ENCODE assay signal across 22 cellular contexts in genomic region chr9:121885345-121885901, GRCh38.
DNase-seq lines count a peak whose midpoint lies in the region; ATAC-seq, FAIRE-seq and TF ChIP-seq lines count a peak whose summit lies in the region.
"Had no signal": no experiment of that assay in that cellular context is flagged by ENCODE, and none has a peak within 500 bp of the region (broad histone marks: within the 10 kb centered on the region; RNA-seq: fewer than 3 reads in every experiment).

No MANE protein-coding gene starts in this region.

- no peak for TF ChIP-seq EP300 in upper lobe of left lung (IDR thresholded peaks at IDR 0.05)

- H3K9me3 Mint-ChIP-seq in activated naive CD8-positive, alpha-beta T cell treated with anti-CD3 and anti-CD28 coated beads, Interleukin-2, amount 10 ng/mL, durations not matched to agents 7 days and 5 days: no peaks in the 10 kb centered on the region
- H3K9me3 Mint-ChIP-seq in activated naive CD8-positive, alpha-beta T cell treated with anti-CD3 and anti-CD28 coated beads, Interleukin-2, amount 50 U/mL, for 24 hours: no peaks in the 10 kb centered on the region
- no peaks in the 10 kb centered on the region for H3K9me3 Mint-ChIP-seq in astrocyte (ENCODE audit: unreplicated experiment)
- H3K9me3 Mint-ChIP-seq: stimulated activated naive B cell treated with anti-CD40 and anti-IgM and Interleukin-4, amounts not matched to agents 10 μg/mL and 1 μg/mL and 100 μg/mL, for 72 hours had no signal

- FAIRE-seq in astrocyte (lab: Jason Lieb, UNC): no peak
- FAIRE-seq: A549, G401.6, GM12892, pancreas had no signal

- H3K4me1 ChIP-seq in astrocyte (ENCODE audit: insufficient read depth, low read length): peaks cover 68% of the 10 kb centered on the region
- no peaks in the 10 kb centered on the region for H3K4me1 ChIP-seq in upper lobe of left lung
- H3K4me1 ChIP-seq: body of pancreas, upper lobe of right lung had no signal

- H3K27me3 ChIP-seq in astrocyte (ENCODE audit: insufficient read depth, low read length) (peaks cover 3% of the 10 kb centered on the region), upper lobe of left lung (no peaks in the 10 kb centered on the region)
- H3K27me3 ChIP-seq: body of pancreas, pancreas, spleen, upper lobe of right lung had no signal

- H3K27me3 Mint-ChIP-seq in activated naive CD8-positive, alpha-beta T cell treated with anti-CD3 and anti-CD28 coated beads, Interleukin-2, amount 10 ng/mL, durations not matched to agents 7 days and 5 days: peaks cover 10% of the 10 kb centered on the region
- no peaks in the 10 kb centered on the region for H3K27me3 Mint-ChIP-seq in activated naive CD8-positive, alpha-beta T cell treated with anti-CD3 and anti-CD28 coated beads, Interleukin-2, amount 50 U/mL, for 24 hours
- peaks cover 16% of the 10 kb centered on the region for H3K27me3 Mint-ChIP-seq in astrocyte (ENCODE audit: low read depth, unreplicated experiment)

- H3K9me3 ChIP-seq in astrocyte (ENCODE audit: insufficient read depth, low read depth, low read length) (no peaks in the 10 kb centered on the region), upper lobe of left lung (no peaks in the 10 kb centered on the region)
- H3K9me3 ChIP-seq: A549, body of pancreas, pancreas, spleen, upper lobe of right lung had no signal

- DNase-seq in activated naive CD8-positive, alpha-beta T cell treated with anti-CD3 and anti-CD28 coated beads, Interleukin-2, amount 10 ng/mL, durations not matched to agents 7 days and 5 days: no peak
- DNase-seq in activated naive CD8-positive, alpha-beta T cell treated with anti-CD3 and anti-CD28 coated beads, Interleukin-2, amount 50 U/mL, for 24 hours: no peak
- DNase-seq in astrocyte (ENCODE audit: low read depth) (peak; percentile 93), fibroblast of the aortic adventitia (ENCODE audit: low read depth) (peak; percentile 49), occipital lobe (lab: John Stamatoyannopoulos, UW) (no peak), upper lobe of left lung (no peak)
- DNase-seq in stimulated activated CD8-positive, alpha-beta memory T cell treated with anti-CD3 and anti-CD28 coated beads, Interleukin-4, amount 100 ng/mL, for 48 hours: no peak
- DNase-seq: activated CD8-positive, alpha-beta memory T cell treated with anti-CD3 and anti-CD28 coated beads, Interleukin-2, amount 50 U/mL, for 48 hours; body of pancreas; KBM-7; NCI-H2171; pancreas; SIG-M5; spleen; stimulated activated naive B cell treated with anti-CD40 and anti-IgM and Interleukin-4, amounts not matched to agents 10 μg/mL and 1 μg/mL and 100 μg/mL, for 72 hours; upper lobe of right lung had no signal

- no peaks in the 10 kb centered on the region for H4K20me1 ChIP-seq in astrocyte (ENCODE audit: insufficient read depth, low read length)

- TF ChIP-seq CTCF in astrocyte (IDR thresholded peaks at IDR 0.05; ENCODE audit: insufficient read depth, low read depth, low read length): no peak
- no peak for TF ChIP-seq CTCF in fibroblast of the aortic adventitia (IDR thresholded peaks at IDR 0.05; ENCODE audit: insufficient read depth, low read length)
- TF ChIP-seq CTCF in upper lobe of left lung (IDR thresholded peaks at IDR 0.05): no peak

- TF ChIP-seq POLR2A in upper lobe of left lung (IDR thresholded peaks at IDR 0.05): no peak

- peak overlapping the region; percentile 74 for H3K4me2 ChIP-seq in astrocyte (ENCODE audit: low read length)
- H3K4me2 ChIP-seq: A549 had no signal

- POLR2A ChIA-PET in activated naive CD8-positive, alpha-beta T cell treated with anti-CD3 and anti-CD28 coated beads, Interleukin-2, amount 10 ng/mL, durations not matched to agents 7 days and 5 days (lab: Charles Lee): interaction anchor here (0.7 kb wide), 1 partner anchor 69 kb away, joined by 3 read pairs; no protein-coding TSS in a partner anchor

- H3K4me3 Mint-ChIP-seq in activated naive CD8-positive, alpha-beta T cell treated with anti-CD3 and anti-CD28 coated beads, Interleukin-2, amount 10 ng/mL, durations not matched to agents 7 days and 5 days: no peak overlapping the region
- no peak overlapping the region for H3K4me3 Mint-ChIP-seq in activated naive CD8-positive, alpha-beta T cell treated with anti-CD3 and anti-CD28 coated beads, Interleukin-2, amount 50 U/mL, for 24 hours
- no peak overlapping the region for H3K4me3 Mint-ChIP-seq in astrocyte (ENCODE audit: unreplicated experiment)
- H3K4me3 Mint-ChIP-seq: stimulated activated naive B cell treated with anti-CD40 and anti-IgM and Interleukin-4, amounts not matched to agents 10 μg/mL and 1 μg/mL and 100 μg/mL, for 72 hours had no signal

- no peak overlapping the region for H2AFZ ChIP-seq in astrocyte (ENCODE audit: low read depth, low read length)

- no peak overlapping the region for H3K9ac ChIP-seq in astrocyte (ENCODE audit: low read length)

- no peak overlapping the region for H3K4me3 ChIP-seq in astrocyte (ENCODE audit: insufficient read depth, low read depth, low read length)
- no peak overlapping the region for H3K4me3 ChIP-seq in fibroblast of the aortic adventitia (ENCODE audit: low read depth, low read length)
- H3K4me3 ChIP-seq in upper lobe of left lung: no peak overlapping the region
- H3K4me3 ChIP-seq: A549, body of pancreas, pancreas, spleen, upper lobe of right lung had no signal

- H3K79me2 ChIP-seq in astrocyte (ENCODE audit: insufficient read depth, low read length): no peaks in the 10 kb centered on the region

- H3K27ac ChIP-seq in astrocyte (ENCODE audit: low read depth, low read length): no peak overlapping the region
- no peak overlapping the region for H3K27ac ChIP-seq in upper lobe of left lung
- H3K27ac ChIP-seq: A549, body of pancreas, HL-60, pancreas, spleen, upper lobe of right lung had no signal

- H3K27ac Mint-ChIP-seq in activated naive CD8-positive, alpha-beta T cell treated with anti-CD3 and anti-CD28 coated beads, Interleukin-2, amount 10 ng/mL, durations not matched to agents 7 days and 5 days: peak overlapping the region; percentile 37
- H3K27ac Mint-ChIP-seq in activated naive CD8-positive, alpha-beta T cell treated with anti-CD3 and anti-CD28 coated beads, Interleukin-2, amount 50 U/mL, for 24 hours: no peak overlapping the region
- H3K27ac Mint-ChIP-seq in astrocyte (ENCODE audit: unreplicated experiment): peak overlapping the region; percentile 62
- H3K27ac Mint-ChIP-seq: stimulated activated naive B cell treated with anti-CD40 and anti-IgM and Interleukin-4, amounts not matched to agents 10 μg/mL and 1 μg/mL and 100 μg/mL, for 72 hours had no signal

- H3K4me1 Mint-ChIP-seq in activated naive CD8-positive, alpha-beta T cell treated with anti-CD3 and anti-CD28 coated beads, Interleukin-2, amount 10 ng/mL, durations not matched to agents 7 days and 5 days: peaks cover 22% of the 10 kb centered on the region
- peaks cover 19% of the 10 kb centered on the region for H3K4me1 Mint-ChIP-seq in activated naive CD8-positive, alpha-beta T cell treated with anti-CD3 and anti-CD28 coated beads, Interleukin-2, amount 50 U/mL, for 24 hours
- H3K4me1 Mint-ChIP-seq in astrocyte (ENCODE audit: low read depth, unreplicated experiment): peaks cover 65% of the 10 kb centered on the region

- H3K36me3 Mint-ChIP-seq in activated naive CD8-positive, alpha-beta T cell treated with anti-CD3 and anti-CD28 coated beads, Interleukin-2, amount 10 ng/mL, durations not matched to agents 7 days and 5 days: no peaks in the 10 kb centered on the region
- no peaks in the 10 kb centered on the region for H3K36me3 Mint-ChIP-seq in activated naive CD8-positive, alpha-beta T cell treated with anti-CD3 and anti-CD28 coated beads, Interleukin-2, amount 50 U/mL, for 24 hours (ENCODE audit: low read depth)
- H3K36me3 Mint-ChIP-seq in astrocyte (ENCODE audit: low read depth, unreplicated experiment): no peaks in the 10 kb centered on the region
- H3K36me3 Mint-ChIP-seq: stimulated activated naive B cell treated with anti-CD40 and anti-IgM and Interleukin-4, amounts not matched to agents 10 μg/mL and 1 μg/mL and 100 μg/mL, for 72 hours had no signal

- no peaks in the 10 kb centered on the region for H3K36me3 ChIP-seq in astrocyte (ENCODE audit: insufficient read depth, low read length)
- H3K36me3 ChIP-seq in upper lobe of left lung: no peaks in the 10 kb centered on the region
- H3K36me3 ChIP-seq: pancreas, spleen, upper lobe of right lung had no signal

- no peak for ATAC-seq in activated naive CD8-positive, alpha-beta T cell treated with anti-CD3 and anti-CD28 coated beads, Interleukin-2, amount 10 ng/mL, durations not matched to agents 7 days and 5 days (ENCODE audit: low read depth)
- ATAC-seq in activated naive CD8-positive, alpha-beta T cell treated with anti-CD3 and anti-CD28 coated beads, Interleukin-2, amount 50 U/mL, for 24 hours: no peak
- ATAC-seq in GM18868 (IDR thresholded peaks at IDR 0.05; ENCODE audit: unreplicated experiment) (no peak), upper lobe of left lung (ENCODE audit: low FRiP score in 2 of 2) (no peak)
- ATAC-seq: A549; activated CD4-positive, CD25-positive, alpha-beta regulatory T cell treated with anti-CD3 and anti-CD28 coated beads, Interleukin-2, amount 50 U/mL, for 24 hours; body of pancreas; stimulated activated naive B cell treated with anti-CD40 and anti-IgM and Interleukin-4, amounts not matched to agents 10 μg/mL and 1 μg/mL and 100 μg/mL, for 72 hours; upper lobe of right lung had no signal

- WGBS in upper lobe of left lung, 2 donors: 69 to 79% methylated on average over 6 of the region's 6 CpGs

Comparison
In these comparisons a context has a peak if more than half of its experiments do, and no peak if none do; other contexts are left out.
1. DNase-seq: peak in astrocyte (single experiment) and fibroblast of the aortic adventitia (single experiment); none in activated naive CD8-positive, alpha-beta T cell treated with anti-CD3 and anti-CD28 coated beads, Interleukin-2, amount 10 ng/mL, durations not matched to agents 7 days and 5 days (single experiment), activated naive CD8-positive, alpha-beta T cell treated with anti-CD3 and anti-CD28 coated beads, Interleukin-2, amount 50 U/mL, for 24 hours (single experiment), occipital lobe (single experiment), stimulated activated CD8-positive, alpha-beta memory T cell treated with anti-CD3 and anti-CD28 coated beads, Interleukin-4, amount 100 ng/mL, for 48 hours (single experiment) and upper lobe of left lung (0 of 2).